ENCODE assay signal across 13 cellular contexts in genomic region chr10:97169911-97170693, GRCh38. TPM values are rescaled to one million over a fixed set of nuclear protein-coding genes. Genes with fewer than 3 reads are reported as not detected.
DNase-seq lines count a peak whose midpoint lies in the region; ATAC-seq, FAIRE-seq and TF ChIP-seq lines count a peak whose summit lies in the region.
"Had no signal": no experiment of that assay in that cellular context is flagged by ENCODE, and none has a peak within 500 bp of the region (broad histone marks: within the 10 kb centered on the region; RNA-seq: fewer than 3 reads in every experiment).

No MANE protein-coding gene starts in this region.

- H3K36me3 Mint-ChIP-seq in activated T-helper 2 cell treated with anti-CD3 and anti-CD28 coated beads, Interferon-gamma antibody, Interleukin-2, Interleukin-4, amounts not matched to agents 10 μg/mL and 5 μg/mL and 100 μg/mL, durations not matched to agents 14 hours and 24 hours and 36 hours (ENCODE audit: low read depth) = no peaks in the 10 kb centered on the region
- no peaks in the 10 kb centered on the region for H3K36me3 Mint-ChIP-seq in natural killer cell

- no peak overlapping the region for H3K27ac Mint-ChIP-seq in activated T-helper 2 cell treated with anti-CD3 and anti-CD28 coated beads, Interferon-gamma antibody, Interleukin-2, Interleukin-4, amounts not matched to agents 10 μg/mL and 5 μg/mL and 100 μg/mL, durations not matched to agents 14 hours and 24 hours and 36 hours
- H3K27ac Mint-ChIP-seq in natural killer cell = no peak overlapping the region
- H3K27ac Mint-ChIP-seq: activated B cell treated with CpG ODN at 0.5 μM for 24 hours; activated T-cell treated with anti-CD3 and anti-CD28 coated beads, Interleukin-2, amount 50 U/mL, for 24 hours; effector memory CD8-positive, alpha-beta T cell had no signal

- DNase-seq in DMS79 (lab: John Stamatoyannopoulos, UW) (peak; percentile 63), M059J (ENCODE audit: low read depth) (peak; percentile 20), cerebellar cortex (ENCODE audit: low spot score) (peak; percentile 47), pancreas (peak in 5 of 6 donors; percentile 41 to 78 (median 63)), T-helper 2 cell (no peak), natural killer cell (no peak)
- DNase-seq in activated T-helper 2 cell treated with anti-CD3 and anti-CD28 coated beads, Interferon-gamma antibody, Interleukin-2, Interleukin-4, amounts not matched to agents 10 μg/mL and 5 μg/mL and 100 μg/mL, durations not matched to agents 14 hours and 24 hours and 36 hours (ENCODE audit: low spot score) = no peak
- DNase-seq: activated B cell treated with CpG ODN at 0.5 μM for 24 hours; activated T-cell treated with anti-CD3 and anti-CD28 coated beads, Interleukin-2, amount 50 U/mL, for 24 hours; DMS 273 treated with DMSO at 0.1 percent for 48 hours; effector memory CD8-positive, alpha-beta T cell; Kasumi-1 had no signal

- H3K27me3 Mint-ChIP-seq in activated T-helper 2 cell treated with anti-CD3 and anti-CD28 coated beads, Interferon-gamma antibody, Interleukin-2, Interleukin-4, amounts not matched to agents 10 μg/mL and 5 μg/mL and 100 μg/mL, durations not matched to agents 14 hours and 24 hours and 36 hours (ENCODE audit: low read depth) = peaks cover 13% of the 10 kb centered on the region
- peaks cover 7 to 17% of the 10 kb centered on the region in 2 donors for H3K27me3 Mint-ChIP-seq in natural killer cell (ENCODE audit: low read depth in 2 of 2)

- no peak for FAIRE-seq in pancreas (lab: Jason Lieb, UNC)

- TF ChIP-seq CTCF in pancreas (IDR thresholded peaks at IDR 0.05) (no peak), natural killer cell (IDR thresholded peaks at IDR 0.05) (no peak)

- no peaks in the 10 kb centered on the region for H3K36me3 ChIP-seq in pancreas

- intact Hi-C loops in pancreas (cut with DNase I) = no loop called here
- intact Hi-C loops in activated T-helper 2 cell treated with anti-CD3 and anti-CD28 coated beads, Interferon-gamma antibody, Interleukin-2, Interleukin-4, amounts not matched to agents 10 μg/mL and 5 μg/mL and 100 μg/mL, durations not matched to agents 14 hours and 24 hours and 36 hours (cut with micrococcal nuclease) = no loop called here
- intact Hi-C loops in natural killer cell (cut with micrococcal nuclease) = no loop called here

- H3K27me3 ChIP-seq in pancreas = no peaks in the 10 kb centered on the region

- no peaks in the 10 kb centered on the region for H3K4me1 ChIP-seq in pancreas

- no peak overlapping the region for H3K4me3 Mint-ChIP-seq in activated T-helper 2 cell treated with anti-CD3 and anti-CD28 coated beads, Interferon-gamma antibody, Interleukin-2, Interleukin-4, amounts not matched to agents 10 μg/mL and 5 μg/mL and 100 μg/mL, durations not matched to agents 14 hours and 24 hours and 36 hours (ENCODE audit: low read depth)
- no peak overlapping the region for H3K4me3 Mint-ChIP-seq in natural killer cell
- H3K4me3 Mint-ChIP-seq: activated B cell treated with CpG ODN at 0.5 μM for 24 hours; activated T-cell treated with anti-CD3 and anti-CD28 coated beads, Interleukin-2, amount 50 U/mL, for 24 hours; effector memory CD8-positive, alpha-beta T cell had no signal

- H3K9me3 ChIP-seq in pancreas = no peaks in the 10 kb centered on the region

- no peak overlapping the region for H3K27ac ChIP-seq in pancreas

- no peaks in the 10 kb centered on the region for H3K4me1 Mint-ChIP-seq in activated T-helper 2 cell treated with anti-CD3 and anti-CD28 coated beads, Interferon-gamma antibody, Interleukin-2, Interleukin-4, amounts not matched to agents 10 μg/mL and 5 μg/mL and 100 μg/mL, durations not matched to agents 14 hours and 24 hours and 36 hours (ENCODE audit: low read depth)
- no peaks in the 10 kb centered on the region for H3K4me1 Mint-ChIP-seq in natural killer cell
- H3K4me1 Mint-ChIP-seq: activated B cell treated with CpG ODN at 0.5 μM for 24 hours had no signal

- no peaks in the 10 kb centered on the region for H3K9me3 Mint-ChIP-seq in activated T-helper 2 cell treated with anti-CD3 and anti-CD28 coated beads, Interferon-gamma antibody, Interleukin-2, Interleukin-4, amounts not matched to agents 10 μg/mL and 5 μg/mL and 100 μg/mL, durations not matched to agents 14 hours and 24 hours and 36 hours
- H3K9me3 Mint-ChIP-seq in natural killer cell = no peaks in the 10 kb centered on the region
- H3K9me3 Mint-ChIP-seq: activated B cell treated with CpG ODN at 0.5 μM for 24 hours; activated T-cell treated with anti-CD3 and anti-CD28 coated beads, Interleukin-2, amount 50 U/mL, for 24 hours; effector memory CD8-positive, alpha-beta T cell had no signal

- no peak overlapping the region for H3K4me3 ChIP-seq in pancreas

- ATAC-seq in pancreas (peak; percentile 64 to 86 (median 78)), natural killer cell (no peak), SK-N-SH treated with all-trans-retinoic acid at 6 μM for 48 hours (no peak)
- ATAC-seq: effector memory CD8-positive, alpha-beta T cell had no signal

- WGBS in pancreas, 2 donors = 58 to 63% methylated on average over 14 of the region's 14 CpGs

TF ChIP-seq in SK-N-SH treated with all-trans-retinoic acid at 6 μM for 48 hours, 23 proteins besides CTCF, POLR2A, EP300 and RAD21 (continues in another document):
- TF ChIP-seq PATZ1 (CRISPR knock-in tag; IDR thresholded peaks at IDR 0.05; ENCODE audit: borderline replicate concordance) = no peak
- no peak for TF ChIP-seq BACH2 (CRISPR knock-in tag; IDR thresholded peaks at IDR 0.05; ENCODE audit: borderline replicate concordance)
- TF ChIP-seq OSR1 (CRISPR knock-in tag; IDR thresholded peaks at IDR 0.05) = no peak
- no peak for TF ChIP-seq ZNF70 (CRISPR knock-in tag; IDR thresholded peaks at IDR 0.05)
- TF ChIP-seq TSHZ2 (CRISPR knock-in tag; IDR thresholded peaks at IDR 0.05) = no peak
- no peak for TF ChIP-seq CREB5 (CRISPR knock-in tag; IDR thresholded peaks at IDR 0.05; ENCODE audit: low read depth)

RNA-seq across cellular contexts. Expression of gene SLIT1, which starts 15.7 kb away (rescaled TPM):
- total RNA-seq in M059J (2014; rRNA removed; shearing (Covaris generic)) = not detected in 2 replicates
- total RNA-seq in pancreas (1 to 10 TPM in 3 of 6 donors, under 1 TPM in 3; 0.23 to 1.3 (median 0.84) TPM), natural killer cell (1 to 10 TPM in 2 of 3 donors, under 1 TPM in 1; 0.28 to 1.5 (median 1.1) TPM)
- polyA plus RNA-seq in pancreas = 1 to 10 TPM in 1 of 2 donors, under 1 TPM in 1; 0.57 to 2.8 TPM
- total RNA-seq in activated T-helper 2 cell treated with anti-CD3 and anti-CD28 coated beads, Interferon-gamma antibody, Interleukin-2, Interleukin-4, amounts not matched to agents 10 μg/mL and 5 μg/mL and 100 μg/mL, durations not matched to agents 14 hours and 24 hours and 36 hours = 0.21 and 0.32 TPM in 2 replicates

Comparison
In these comparisons a context has a peak if more than half of its experiments do, and no peak if none do; other contexts are left out.
1. DNase-seq: peak in DMS79 (single experiment), M059J (single experiment), cerebellar cortex (single experiment) and pancreas (5 of 6); none in activated T-helper 2 cell treated with anti-CD3 and anti-CD28 coated beads, Interferon-gamma antibody, Interleukin-2, Interleukin-4, amounts not matched to agents 10 μg/mL and 5 μg/mL and 100 μg/mL, durations not matched to agents 14 hours and 24 hours and 36 hours (single experiment), T-helper 2 cell (0 of 5) and natural killer cell (single experiment).
2. ATAC-seq: peak in pancreas (4 of 4); none in natural killer cell (0 of 3) and SK-N-SH treated with all-trans-retinoic acid at 6 μM for 48 hours (single experiment).